ENCODE assay signal across 17 cellular contexts in the genomic region with DNA sequence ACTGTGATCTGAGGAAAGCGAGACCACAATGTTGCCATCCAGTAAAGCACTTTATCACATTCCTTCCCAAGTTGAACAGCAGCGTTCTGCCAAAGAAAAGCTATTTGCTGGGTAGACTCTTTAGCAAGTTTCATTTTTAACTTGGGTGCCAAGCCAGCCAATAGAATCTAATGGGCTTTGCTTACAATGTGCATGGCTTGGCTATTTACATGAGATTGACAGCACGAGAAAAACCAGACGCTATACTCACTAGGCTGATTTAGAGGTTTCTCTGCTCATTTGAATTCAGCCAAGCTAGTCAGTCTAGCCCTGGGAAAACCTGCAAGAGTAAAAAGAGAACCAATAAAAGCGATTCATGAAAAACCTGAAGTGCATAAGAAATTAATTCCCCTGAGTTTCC.
DNase-seq lines count a peak whose midpoint lies in the region; ATAC-seq lines count a peak whose summit lies in the region.
"Had no signal": no experiment of that assay in that cellular context is flagged by ENCODE, and none has a peak within 500 bp of the region (broad histone marks: within the 10 kb centered on the region; RNA-seq: fewer than 3 reads in every experiment).

No MANE protein-coding gene starts in this region.

- no peaks in the 10 kb centered on the region for H3K9me2 ChIP-seq in Karpas-422 (replicated peaks; ENCODE audit: insufficient read depth, low read length)

- no peaks in the 10 kb centered on the region for H3K79me2 ChIP-seq in Karpas-422 (ENCODE audit: low read length)

- H3K9ac ChIP-seq in Karpas-422 (ENCODE audit: low read length) = no peak overlapping the region

- H3K27me3 ChIP-seq in Karpas-422 (ENCODE audit: low read length) = 0 out of 2 replicates have a peak, but pooled peaks cover 6% of the 10 kb centered on the region

- no peaks in the 10 kb centered on the region for H3K36me3 Mint-ChIP-seq in activated T-cell treated with anti-CD3 and anti-CD28 coated beads, Interleukin-2, amount 50 U/mL, for 24 hours (ENCODE audit: low read depth)
- H3K36me3 Mint-ChIP-seq in activated T-helper 17 cell treated with anti-CD3 and anti-CD28 coated beads, Interleukin-2, amount 50 U/mL, for 72 hours (ENCODE audit: low read depth) = no peaks in the 10 kb centered on the region
- H3K36me3 Mint-ChIP-seq: T-cell had no signal

- no peak overlapping the region for H3K4me3 Mint-ChIP-seq in activated T-cell treated with anti-CD3 and anti-CD28 coated beads, Interleukin-2, amount 50 U/mL, for 24 hours
- H3K4me3 Mint-ChIP-seq in activated T-helper 17 cell treated with anti-CD3 and anti-CD28 coated beads, Interleukin-2, amount 50 U/mL, for 72 hours = no peak overlapping the region
- H3K4me3 Mint-ChIP-seq: nephron progenitor cell, T-cell had no signal

- H3K4me1 ChIP-seq in Karpas-422 (ENCODE audit: low read length) = peaks cover 10% of the 10 kb centered on the region
- H3K4me1 ChIP-seq: A549 had no signal

- H3K9me3 ChIP-seq in Karpas-422 (ENCODE audit: low read length) = no peaks in the 10 kb centered on the region
- H3K9me3 ChIP-seq: A549 had no signal

- DNase-seq in AG08395 (ENCODE audit: low spot score) (peak; percentile 16), Karpas-422 (peak; percentile 80), fibroblast of peridontal ligament (ENCODE audit: extremely low read depth) (peak; percentile 25), myocyte (ENCODE audit: low read depth) (peak; percentile 25), left lobe of liver (ENCODE audit: low spot score) (no peak), NCI-H2171 treated with DMSO at 0.1 percent for 48 hours (lab: John Stamatoyannopoulos, UW) (no peak)
- no peak for DNase-seq in activated T-cell treated with anti-CD3 and anti-CD28 coated beads, Interleukin-2, amount 50 U/mL, for 24 hours
- DNase-seq: activated CD4-positive, CD25-positive, alpha-beta regulatory T cell; effector CD4-positive, alpha-beta T cell; kidney; NCI-H1048; NCI-H510A treated with DMSO at 0.1 percent for 48 hours; nephron progenitor cell; PC-9; T-cell had no signal

- H2AFZ ChIP-seq in Karpas-422 (ENCODE audit: low read length) = no peak overlapping the region
- H2AFZ ChIP-seq: PC-9 had no signal

- H3K27ac ChIP-seq in Karpas-422 (ENCODE audit: low read length) = no peak overlapping the region
- H3K27ac ChIP-seq: A549, PC-9 had no signal

- H3K9me3 Mint-ChIP-seq in activated T-cell treated with anti-CD3 and anti-CD28 coated beads, Interleukin-2, amount 50 U/mL, for 24 hours = no peaks in the 10 kb centered on the region
- H3K9me3 Mint-ChIP-seq in activated T-helper 17 cell treated with anti-CD3 and anti-CD28 coated beads, Interleukin-2, amount 50 U/mL, for 72 hours = no peaks in the 10 kb centered on the region

- no peak overlapping the region for H3K4me2 ChIP-seq in Karpas-422 (ENCODE audit: low read depth, low read length, poor library complexity, severe bottlenecking)
- H3K4me2 ChIP-seq: A549, PC-9 had no signal

- no peaks in the 10 kb centered on the region for H3K4me1 Mint-ChIP-seq in activated T-cell treated with anti-CD3 and anti-CD28 coated beads, Interleukin-2, amount 50 U/mL, for 24 hours (ENCODE audit: low read depth)
- no peaks in the 10 kb centered on the region for H3K4me1 Mint-ChIP-seq in activated T-helper 17 cell treated with anti-CD3 and anti-CD28 coated beads, Interleukin-2, amount 50 U/mL, for 72 hours
- H3K4me1 Mint-ChIP-seq: nephron progenitor cell, T-cell had no signal

- no peaks in the 10 kb centered on the region for H3K36me3 ChIP-seq in Karpas-422 (ENCODE audit: insufficient read depth, low read length)

- ATAC-seq in left lobe of liver = no peak
- ATAC-seq in activated T-helper 17 cell treated with anti-CD3 and anti-CD28 coated beads, Interleukin-2, amount 50 U/mL, for 72 hours (replicated peaks) = no peak
- ATAC-seq: A549, T-cell had no signal

- no peaks in the 10 kb centered on the region for H4K20me1 ChIP-seq in Karpas-422 (ENCODE audit: insufficient read depth, low read depth, low read length)

- no peak overlapping the region for H3K4me3 ChIP-seq in Karpas-422 (ENCODE audit: low read length)
- H3K4me3 ChIP-seq: A549, PC-9 had no signal

- H3K27me3 Mint-ChIP-seq in activated T-cell treated with anti-CD3 and anti-CD28 coated beads, Interleukin-2, amount 50 U/mL, for 24 hours = no peaks in the 10 kb centered on the region
- peaks cover 10% of the 10 kb centered on the region for H3K27me3 Mint-ChIP-seq in activated T-helper 17 cell treated with anti-CD3 and anti-CD28 coated beads, Interleukin-2, amount 50 U/mL, for 72 hours

- no peak overlapping the region for H3K27ac Mint-ChIP-seq in activated T-cell treated with anti-CD3 and anti-CD28 coated beads, Interleukin-2, amount 50 U/mL, for 24 hours
- H3K27ac Mint-ChIP-seq in activated T-helper 17 cell treated with anti-CD3 and anti-CD28 coated beads, Interleukin-2, amount 50 U/mL, for 72 hours = no peak overlapping the region
- H3K27ac Mint-ChIP-seq: nephron progenitor cell, T-cell had no signal

Comparison
In these comparisons a context has a peak if more than half of its experiments do, and no peak if none do; other contexts are left out.
1. DNase-seq: peak in AG08395 (single experiment), Karpas-422 (single experiment), fibroblast of peridontal ligament (single experiment) and myocyte (single experiment); none in activated T-cell treated with anti-CD3 and anti-CD28 coated beads, Interleukin-2, amount 50 U/mL, for 24 hours (single experiment), left lobe of liver (single experiment) and NCI-H2171 treated with DMSO at 0.1 percent for 48 hours (single experiment).